In the genomic region with DNA sequence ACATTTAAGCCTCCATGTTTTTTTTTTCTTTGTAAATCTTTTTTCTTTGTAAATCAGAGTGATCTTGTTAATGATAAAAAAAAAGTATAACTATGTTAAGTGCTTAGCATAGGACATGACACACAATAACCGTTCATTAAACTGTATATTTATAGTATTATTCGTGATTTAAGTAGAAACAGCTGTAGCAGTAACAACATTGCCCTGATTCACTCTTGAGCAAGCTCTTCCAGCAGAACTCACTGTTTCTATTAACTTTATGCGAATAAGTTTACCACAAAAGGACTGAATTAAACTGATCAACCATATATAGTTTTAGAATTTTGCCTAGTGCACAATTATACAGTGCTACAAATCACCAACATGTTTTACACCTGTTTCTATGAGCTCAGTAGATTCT, we compare ENCODE assay signal across 8 cellular contexts.
"Had no signal": no experiment of that assay in that cellular context is flagged by ENCODE, and none has a peak within 500 bp of the region (broad histone marks: within the 10 kb centered on the region; RNA-seq: fewer than 3 reads in every experiment).

No MANE protein-coding gene starts in this region.

- H3K27ac ChIP-seq: GM23248, HL-60 had no signal

- H3K4me3 ChIP-seq: GM23248, HAP-1 had no signal

- H3K36me3 ChIP-seq: HAP-1 had no signal

- H3K4me1 ChIP-seq: HAP-1 had no signal

- H3K9me3 ChIP-seq: HAP-1 had no signal

- H2AFZ ChIP-seq: GM23248 had no signal

- FAIRE-seq: HepG2 had no signal

- DNase-seq: GM23248, GOT3, H7, HFFc6 had no signal

- ATAC-seq: HCT116, HepG2 had no signal
